ENCODE assay signal across 1 cellular context in the genomic region with DNA sequence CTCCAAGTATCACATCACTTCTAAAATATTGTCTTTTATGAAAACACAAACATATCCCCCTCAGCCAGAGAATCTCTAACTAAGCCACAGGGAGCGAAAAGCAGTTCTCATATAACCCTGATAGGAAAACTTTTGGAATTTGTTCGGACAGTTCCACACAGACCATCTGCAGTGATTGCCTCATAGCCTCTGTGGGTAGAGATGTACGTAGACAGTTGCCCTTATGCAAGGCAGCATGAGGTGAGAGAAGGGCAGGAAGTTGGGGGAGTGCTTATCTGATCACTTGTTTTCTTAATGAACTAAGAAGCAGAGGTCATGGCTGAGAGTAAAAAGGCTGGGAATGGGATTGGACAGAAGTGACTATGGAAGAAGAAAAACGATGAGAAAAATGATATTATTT.
TF ChIP-seq lines count a peak whose summit lies in the region.

No MANE protein-coding gene starts in this region.

TF ChIP-seq in HepG2, 621 proteins besides CTCF, POLR2A, EP300 and RAD21 (continued from another document and continues in another):
- TF ChIP-seq ZMYM4 (CRISPR knock-in tag; IDR thresholded peaks at IDR 0.05) (peak; percentile 91), MED8 (CRISPR knock-in tag; IDR thresholded peaks at IDR 0.05; ENCODE audit: insufficient replicate concordance) (peak; percentile 81), STAT5B (CRISPR knock-in tag; IDR thresholded peaks at IDR 0.05) (0 out of 2 replicates have a peak, but pooled peaks have one; percentile 36), TRIM24 (CRISPR knock-in tag; IDR thresholded peaks at IDR 0.05) (peak; percentile 78), POLR2G (IDR thresholded peaks at IDR 0.05; ENCODE audit: low read depth, low read length) (no peak), JUNB (CRISPR knock-in tag; IDR thresholded peaks at IDR 0.05; ENCODE audit: borderline replicate concordance) (no peak; the same call in 1 of the 2 replicates), HOXD1 (CRISPR knock-in tag; IDR thresholded peaks at IDR 0.05) (peak; percentile 68; the same call in 1 of the 2 replicates), ZNF615 (CRISPR knock-in tag; IDR thresholded peaks at IDR 0.05; ENCODE audit: borderline replicate concordance) (peak; percentile 95; the same call in 1 of the 2 replicates), PHF20 (CRISPR knock-in tag; IDR thresholded peaks at IDR 0.05) (peak; percentile 30; the same call in 1 of the 2 replicates), ZNF335 (CRISPR knock-in tag; IDR thresholded peaks at IDR 0.05) (peak; percentile 80; the same call in 1 of the 2 replicates), ARNT2 (CRISPR knock-in tag; IDR thresholded peaks at IDR 0.05; ENCODE audit: low read depth) (peak; percentile 91), TEAD3 (CRISPR knock-in tag; optimal IDR thresholded peaks at IDR 0.05; ENCODE audit: borderline replicate concordance) (peak; percentile 95), NKX3-1 (CRISPR knock-in tag; IDR thresholded peaks at IDR 0.05) (no peak), KAT2B (IDR thresholded peaks at IDR 0.05; ENCODE audit: borderline replicate concordance, low read depth, low read length) (no peak), KAT8 (CRISPR knock-in tag; IDR thresholded peaks at IDR 0.05) (peak; percentile 89), CENPT (CRISPR knock-in tag; IDR thresholded peaks at IDR 0.05; ENCODE audit: low read depth) (no peak), ZSCAN12 (CRISPR knock-in tag; IDR thresholded peaks at IDR 0.05) (no peak), ZFP62 (CRISPR knock-in tag; IDR thresholded peaks at IDR 0.05) (no peak), ZNF678 (CRISPR knock-in tag; IDR thresholded peaks at IDR 0.05) (no peak), EZH2 (conservative IDR thresholded peaks at IDR 0.05; ENCODE audit: low read depth, low read length) (no peak), NCOA2 (CRISPR knock-in tag; IDR thresholded peaks at IDR 0.05) (peak; percentile 98), ZFP36 (IDR thresholded peaks at IDR 0.05; ENCODE audit: borderline replicate concordance, low read depth, low read length, partially characterized antibody) (no peak), ASH2L (IDR thresholded peaks at IDR 0.05; ENCODE audit: insufficient read length, low read depth, low read length) (peak; percentile 71), MAZ (IDR thresholded peaks at IDR 0.05; ENCODE audit: borderline replicate concordance, low read depth, low read length) (no peak), MAZ (CRISPR knock-in tag; IDR thresholded peaks at IDR 0.05; ENCODE audit: low read depth) (no peak), DNMT1 (CRISPR knock-in tag; IDR thresholded peaks at IDR 0.05) (no peak), ZNF629 (CRISPR knock-in tag; conservative IDR thresholded peaks at IDR 0.05) (peak; percentile 42; the same call in 1 of the 2 replicates), ZNF468 (CRISPR knock-in tag; IDR thresholded peaks at IDR 0.05) (no peak), RCOR2 (CRISPR knock-in tag; IDR thresholded peaks at IDR 0.05) (peak; percentile 99), ZNF17 (CRISPR knock-in tag; IDR thresholded peaks at IDR 0.05) (peak; percentile 59; the same call in 1 of the 2 replicates), ZNF3 (CRISPR knock-in tag; IDR thresholded peaks at IDR 0.05) (no peak), GATA4 (IDR thresholded peaks at IDR 0.05; ENCODE audit: borderline replicate concordance, low read depth) (peak; percentile 94; the same call in 1 of the 2 replicates), MED1 (CRISPR knock-in tag; IDR thresholded peaks at IDR 0.05) (peak; percentile 99), PLRG1 (conservative IDR thresholded peaks at IDR 0.05) (no peak), ERF (CRISPR knock-in tag; IDR thresholded peaks at IDR 0.05) (peak; percentile 97), ZFX (CRISPR knock-in tag; IDR thresholded peaks at IDR 0.05; ENCODE audit: low read depth) (peak; percentile 58; the same call in 1 of the 2 replicates), ZNF883 (CRISPR knock-in tag; IDR thresholded peaks at IDR 0.05; ENCODE audit: not compliant biosample characterization) (no peak), CBX1 (IDR thresholded peaks at IDR 0.05; ENCODE audit: low read depth) (no peak), TOPORS (CRISPR knock-in tag; IDR thresholded peaks at IDR 0.05) (peak; percentile 41; the same call in 1 of the 2 replicates), MTF2 (CRISPR knock-in tag; IDR thresholded peaks at IDR 0.05; ENCODE audit: borderline replicate concordance) (no peak), ZNF549 (CRISPR knock-in tag; IDR thresholded peaks at IDR 0.05) (no peak), JUN (CRISPR knock-in tag; IDR thresholded peaks at IDR 0.05) (no peak), HOXA7 (CRISPR knock-in tag; IDR thresholded peaks at IDR 0.05) (no peak), POLR2AphosphoS2 (IDR thresholded peaks at IDR 0.05; ENCODE audit: low read depth, low read length) (no peak), THYN1 (CRISPR knock-in tag; IDR thresholded peaks at IDR 0.05; ENCODE audit: borderline replicate concordance, low read depth) (no peak), SAP130 (CRISPR knock-in tag; IDR thresholded peaks at IDR 0.05; ENCODE audit: low read depth) (peak; percentile 98), ZNF274 (CRISPR knock-in tag; IDR thresholded peaks at IDR 0.05) (no peak), PHF8 (CRISPR knock-in tag; IDR thresholded peaks at IDR 0.05) (peak; percentile 15; the same call in 1 of the 2 replicates), MEIS2 (CRISPR knock-in tag; IDR thresholded peaks at IDR 0.05) (peak; percentile 78; the same call in 1 of the 2 replicates), ZNF10 (CRISPR knock-in tag; IDR thresholded peaks at IDR 0.05; ENCODE audit: borderline replicate concordance, low read depth) (no peak), ZEB1 (IDR thresholded peaks at IDR 0.05; ENCODE audit: insufficient replicate concordance, low read depth) (peak; percentile 69), POLR2AphosphoS5 (IDR thresholded peaks at IDR 0.05; ENCODE audit: low read depth, low read length) (no peak), ZNF367 (CRISPR knock-in tag; IDR thresholded peaks at IDR 0.05; ENCODE audit: borderline replicate concordance) (no peak), TMF1 (CRISPR knock-in tag; IDR thresholded peaks at IDR 0.05; ENCODE audit: low read depth) (no peak), ZNF777 (CRISPR knock-in tag; IDR thresholded peaks at IDR 0.05) (no peak), KAT7 (CRISPR knock-in tag; IDR thresholded peaks at IDR 0.05; ENCODE audit: borderline replicate concordance) (no peak; the same call in 1 of the 2 replicates), MIER2 (CRISPR knock-in tag; IDR thresholded peaks at IDR 0.05) (peak; percentile 93), ZBTB38 (CRISPR knock-in tag; IDR thresholded peaks at IDR 0.05) (no peak; the same call in 1 of the 2 replicates), ZNF773 (CRISPR knock-in tag; IDR thresholded peaks at IDR 0.05; ENCODE audit: borderline replicate concordance) (no peak), ZNF33A (CRISPR knock-in tag; IDR thresholded peaks at IDR 0.05; ENCODE audit: borderline replicate concordance) (no peak), HIVEP1 (CRISPR knock-in tag; IDR thresholded peaks at IDR 0.05) (peak; percentile 58; the same call in 1 of the 2 replicates), NAIF1 (CRISPR knock-in tag; IDR thresholded peaks at IDR 0.05; ENCODE audit: borderline replicate concordance) (peak; percentile 84; the same call in 1 of the 2 replicates), ISL2 (CRISPR knock-in tag; IDR thresholded peaks at IDR 0.05) (peak; percentile 95), ZNF557 (CRISPR knock-in tag; IDR thresholded peaks at IDR 0.05) (no peak), SP5 (CRISPR knock-in tag; IDR thresholded peaks at IDR 0.05; ENCODE audit: borderline replicate concordance, low read depth) (peak; percentile 90), ZNF737 (CRISPR knock-in tag; IDR thresholded peaks at IDR 0.05; ENCODE audit: borderline replicate concordance) (no peak), HNRNPK (IDR thresholded peaks at IDR 0.05; ENCODE audit: low read depth, low read length, poor library complexity, severe bottlenecking) (no peak), KDM1A (CRISPR knock-in tag; IDR thresholded peaks at IDR 0.05) (peak; percentile 96), SRSF4 (IDR thresholded peaks at IDR 0.05; ENCODE audit: low read depth, low read length, poor library complexity, severe bottlenecking) (no peak)
- TF ChIP-seq, protein P1, sequence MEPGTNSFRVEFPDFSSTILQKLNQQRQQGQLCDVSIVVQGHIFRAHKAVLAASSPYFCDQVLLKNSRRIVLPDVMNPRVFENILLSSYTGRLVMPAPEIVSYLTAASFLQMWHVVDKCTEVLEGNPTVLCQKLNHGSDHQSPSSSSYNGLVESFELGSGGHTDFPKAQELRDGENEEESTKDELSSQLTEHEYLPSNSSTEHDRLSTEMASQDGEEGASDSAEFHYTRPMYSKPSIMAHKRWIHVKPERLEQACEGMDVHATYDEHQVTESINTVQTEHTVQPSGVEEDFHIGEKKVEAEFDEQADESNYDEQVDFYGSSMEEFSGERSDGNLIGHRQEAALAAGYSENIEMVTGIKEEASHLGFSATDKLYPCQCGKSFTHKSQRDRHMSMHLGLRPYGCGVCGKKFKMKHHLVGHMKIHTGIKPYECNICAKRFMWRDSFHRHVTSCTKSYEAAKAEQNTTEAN (CRISPR knock-in tag; conservative IDR thresholded peaks at IDR 0.05) = peak; percentile 84
- TF ChIP-seq, protein P2, sequence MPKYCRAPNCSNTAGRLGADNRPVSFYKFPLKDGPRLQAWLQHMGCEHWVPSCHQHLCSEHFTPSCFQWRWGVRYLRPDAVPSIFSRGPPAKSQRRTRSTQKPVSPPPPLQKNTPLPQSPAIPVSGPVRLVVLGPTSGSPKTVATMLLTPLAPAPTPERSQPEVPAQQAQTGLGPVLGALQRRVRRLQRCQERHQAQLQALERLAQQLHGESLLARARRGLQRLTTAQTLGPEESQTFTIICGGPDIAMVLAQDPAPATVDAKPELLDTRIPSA (CRISPR knock-in tag; IDR thresholded peaks at IDR 0.05; ENCODE audit: borderline replicate concordance) = no peak
- TF ChIP-seq, protein P3, sequence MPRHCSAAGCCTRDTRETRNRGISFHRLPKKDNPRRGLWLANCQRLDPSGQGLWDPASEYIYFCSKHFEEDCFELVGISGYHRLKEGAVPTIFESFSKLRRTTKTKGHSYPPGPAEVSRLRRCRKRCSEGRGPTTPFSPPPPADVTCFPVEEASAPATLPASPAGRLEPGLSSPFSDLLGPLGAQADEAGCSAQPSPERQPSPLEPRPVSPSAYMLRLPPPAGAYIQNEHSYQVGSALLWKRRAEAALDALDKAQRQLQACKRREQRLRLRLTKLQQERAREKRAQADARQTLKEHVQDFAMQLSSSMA (CRISPR knock-in tag; IDR thresholded peaks at IDR 0.05) = no peak
- TF ChIP-seq, protein P4, sequence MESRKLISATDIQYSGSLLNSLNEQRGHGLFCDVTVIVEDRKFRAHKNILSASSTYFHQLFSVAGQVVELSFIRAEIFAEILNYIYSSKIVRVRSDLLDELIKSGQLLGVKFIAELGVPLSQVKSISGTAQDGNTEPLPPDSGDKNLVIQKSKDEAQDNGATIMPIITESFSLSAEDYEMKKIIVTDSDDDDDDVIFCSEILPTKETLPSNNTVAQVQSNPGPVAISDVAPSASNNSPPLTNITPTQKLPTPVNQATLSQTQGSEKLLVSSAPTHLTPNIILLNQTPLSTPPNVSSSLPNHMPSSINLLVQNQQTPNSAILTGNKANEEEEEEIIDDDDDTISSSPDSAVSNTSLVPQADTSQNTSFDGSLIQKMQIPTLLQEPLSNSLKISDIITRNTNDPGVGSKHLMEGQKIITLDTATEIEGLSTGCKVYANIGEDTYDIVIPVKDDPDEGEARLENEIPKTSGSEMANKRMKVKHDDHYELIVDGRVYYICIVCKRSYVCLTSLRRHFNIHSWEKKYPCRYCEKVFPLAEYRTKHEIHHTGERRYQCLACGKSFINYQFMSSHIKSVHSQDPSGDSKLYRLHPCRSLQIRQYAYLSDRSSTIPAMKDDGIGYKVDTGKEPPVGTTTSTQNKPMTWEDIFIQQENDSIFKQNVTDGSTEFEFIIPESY (CRISPR knock-in tag; IDR thresholded peaks at IDR 0.05) = peak; percentile 82
- TF ChIP-seq, protein P5, sequence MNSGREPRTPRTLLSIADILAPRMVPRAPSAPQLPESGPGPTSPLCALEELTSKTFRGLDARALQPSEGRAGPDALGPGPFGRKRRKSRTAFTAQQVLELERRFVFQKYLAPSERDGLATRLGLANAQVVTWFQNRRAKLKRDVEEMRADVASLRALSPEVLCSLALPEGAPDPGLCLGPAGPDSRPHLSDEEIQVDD (CRISPR knock-in tag; IDR thresholded peaks at IDR 0.05; ENCODE audit: borderline replicate concordance) = no peak
- TF ChIP-seq, protein P6, sequence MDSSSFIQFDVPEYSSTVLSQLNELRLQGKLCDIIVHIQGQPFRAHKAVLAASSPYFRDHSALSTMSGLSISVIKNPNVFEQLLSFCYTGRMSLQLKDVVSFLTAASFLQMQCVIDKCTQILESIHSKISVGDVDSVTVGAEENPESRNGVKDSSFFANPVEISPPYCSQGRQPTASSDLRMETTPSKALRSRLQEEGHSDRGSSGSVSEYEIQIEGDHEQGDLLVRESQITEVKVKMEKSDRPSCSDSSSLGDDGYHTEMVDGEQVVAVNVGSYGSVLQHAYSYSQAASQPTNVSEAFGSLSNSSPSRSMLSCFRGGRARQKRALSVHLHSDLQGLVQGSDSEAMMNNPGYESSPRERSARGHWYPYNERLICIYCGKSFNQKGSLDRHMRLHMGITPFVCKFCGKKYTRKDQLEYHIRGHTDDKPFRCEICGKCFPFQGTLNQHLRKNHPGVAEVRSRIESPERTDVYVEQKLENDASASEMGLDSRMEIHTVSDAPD (CRISPR knock-in tag; IDR thresholded peaks at IDR 0.05) = no peak; the same call in 1 of the 2 replicates
